In the genomic region with DNA sequence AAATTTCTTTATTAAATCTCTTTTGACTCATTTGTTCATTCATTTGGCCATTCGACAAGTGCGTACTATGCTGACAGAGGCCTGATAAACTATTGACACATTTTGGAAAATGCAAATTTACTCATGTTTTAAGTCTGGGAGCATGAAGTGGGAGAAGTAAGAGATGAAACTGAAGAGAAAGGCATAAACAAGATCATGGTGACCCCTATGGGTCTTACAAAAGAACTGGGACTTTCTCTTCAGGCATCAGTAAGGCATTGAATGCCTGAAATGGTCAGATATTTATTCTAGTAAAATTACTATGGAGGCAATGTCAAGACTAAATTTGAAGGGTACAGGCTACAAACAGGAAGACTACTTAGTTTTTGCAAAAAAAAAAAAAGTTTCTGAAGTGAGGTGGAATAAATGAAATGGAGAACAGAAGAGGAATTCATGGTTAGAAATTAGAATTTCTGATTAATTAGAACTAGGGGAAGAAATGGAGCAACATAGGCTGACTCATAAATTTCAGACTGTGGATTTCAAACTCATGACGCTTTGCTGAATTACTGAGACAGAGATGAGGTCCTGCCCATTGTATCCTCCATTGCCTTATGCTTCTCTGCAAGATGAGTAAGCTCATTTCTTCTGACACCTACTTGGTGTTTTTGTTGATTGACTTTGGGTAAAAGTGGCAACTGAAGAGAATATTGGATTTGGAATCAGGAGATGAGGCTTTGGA, we compare ENCODE assay signal across 1 cellular context.
TF ChIP-seq lines count a peak whose summit lies in the region.

No MANE protein-coding gene starts in this region.

TF ChIP-seq in HepG2, 621 proteins besides CTCF, POLR2A, EP300 and RAD21 (continued from another document and continues in another):
- no peak for TF ChIP-seq NR1H2 (CRISPR knock-in tag; IDR thresholded peaks at IDR 0.05; ENCODE audit: borderline replicate concordance, low read depth)
- TF ChIP-seq, protein P1, sequence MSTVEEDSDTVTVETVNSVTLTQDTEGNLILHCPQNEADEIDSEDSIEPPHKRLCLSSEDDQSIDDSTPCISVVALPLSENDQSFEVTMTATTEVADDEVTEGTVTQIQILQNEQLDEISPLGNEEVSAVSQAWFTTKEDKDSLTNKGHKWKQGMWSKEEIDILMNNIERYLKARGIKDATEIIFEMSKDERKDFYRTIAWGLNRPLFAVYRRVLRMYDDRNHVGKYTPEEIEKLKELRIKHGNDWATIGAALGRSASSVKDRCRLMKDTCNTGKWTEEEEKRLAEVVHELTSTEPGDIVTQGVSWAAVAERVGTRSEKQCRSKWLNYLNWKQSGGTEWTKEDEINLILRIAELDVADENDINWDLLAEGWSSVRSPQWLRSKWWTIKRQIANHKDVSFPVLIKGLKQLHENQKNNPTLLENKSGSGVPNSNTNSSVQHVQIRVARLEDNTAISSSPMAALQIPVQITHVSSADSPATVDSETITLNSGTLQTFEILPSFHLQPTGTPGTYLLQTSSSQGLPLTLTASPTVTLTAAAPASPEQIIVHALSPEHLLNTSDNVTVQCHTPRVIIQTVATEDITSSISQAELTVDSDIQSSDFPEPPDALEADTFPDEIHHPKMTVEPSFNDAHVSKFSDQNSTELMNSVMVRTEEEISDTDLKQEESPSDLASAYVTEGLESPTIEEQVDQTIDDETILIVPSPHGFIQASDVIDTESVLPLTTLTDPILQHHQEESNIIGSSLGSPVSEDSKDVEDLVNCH (CRISPR knock-in tag; IDR thresholded peaks at IDR 0.05) = no peak
- TF ChIP-seq KDM4B (CRISPR knock-in tag; IDR thresholded peaks at IDR 0.05) = no peak
- no peak for TF ChIP-seq ZBTB7B (CRISPR knock-in tag; IDR thresholded peaks at IDR 0.05)
- TF ChIP-seq TOPORS (CRISPR knock-in tag; IDR thresholded peaks at IDR 0.05) = no peak
- TF ChIP-seq, protein P2, sequence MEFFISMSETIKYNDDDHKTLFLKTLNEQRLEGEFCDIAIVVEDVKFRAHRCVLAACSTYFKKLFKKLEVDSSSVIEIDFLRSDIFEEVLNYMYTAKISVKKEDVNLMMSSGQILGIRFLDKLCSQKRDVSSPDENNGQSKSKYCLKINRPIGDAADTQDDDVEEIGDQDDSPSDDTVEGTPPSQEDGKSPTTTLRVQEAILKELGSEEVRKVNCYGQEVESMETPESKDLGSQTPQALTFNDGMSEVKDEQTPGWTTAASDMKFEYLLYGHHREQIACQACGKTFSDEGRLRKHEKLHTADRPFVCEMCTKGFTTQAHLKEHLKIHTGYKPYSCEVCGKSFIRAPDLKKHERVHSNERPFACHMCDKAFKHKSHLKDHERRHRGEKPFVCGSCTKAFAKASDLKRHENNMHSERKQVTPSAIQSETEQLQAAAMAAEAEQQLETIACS (CRISPR knock-in tag; IDR thresholded peaks at IDR 0.05) = no peak
- no peak for TF ChIP-seq RBM22 (optimal IDR thresholded peaks at IDR 0.05; ENCODE audit: low read length)
- TF ChIP-seq ZFY (CRISPR knock-in tag; IDR thresholded peaks at IDR 0.05) = no peak
- TF ChIP-seq, protein P3, sequence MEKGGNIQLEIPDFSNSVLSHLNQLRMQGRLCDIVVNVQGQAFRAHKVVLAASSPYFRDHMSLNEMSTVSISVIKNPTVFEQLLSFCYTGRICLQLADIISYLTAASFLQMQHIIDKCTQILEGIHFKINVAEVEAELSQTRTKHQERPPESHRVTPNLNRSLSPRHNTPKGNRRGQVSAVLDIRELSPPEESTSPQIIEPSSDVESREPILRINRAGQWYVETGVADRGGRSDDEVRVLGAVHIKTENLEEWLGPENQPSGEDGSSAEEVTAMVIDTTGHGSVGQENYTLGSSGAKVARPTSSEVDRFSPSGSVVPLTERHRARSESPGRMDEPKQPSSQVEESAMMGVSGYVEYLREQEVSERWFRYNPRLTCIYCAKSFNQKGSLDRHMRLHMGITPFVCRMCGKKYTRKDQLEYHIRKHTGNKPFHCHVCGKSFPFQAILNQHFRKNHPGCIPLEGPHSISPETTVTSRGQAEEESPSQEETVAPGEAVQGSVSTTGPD (CRISPR knock-in tag; IDR thresholded peaks at IDR 0.05) = no peak
- no peak for TF ChIP-seq JARID2 (CRISPR knock-in tag; IDR thresholded peaks at IDR 0.05; ENCODE audit: insufficient replicate concordance)
- TF ChIP-seq, protein P4, sequence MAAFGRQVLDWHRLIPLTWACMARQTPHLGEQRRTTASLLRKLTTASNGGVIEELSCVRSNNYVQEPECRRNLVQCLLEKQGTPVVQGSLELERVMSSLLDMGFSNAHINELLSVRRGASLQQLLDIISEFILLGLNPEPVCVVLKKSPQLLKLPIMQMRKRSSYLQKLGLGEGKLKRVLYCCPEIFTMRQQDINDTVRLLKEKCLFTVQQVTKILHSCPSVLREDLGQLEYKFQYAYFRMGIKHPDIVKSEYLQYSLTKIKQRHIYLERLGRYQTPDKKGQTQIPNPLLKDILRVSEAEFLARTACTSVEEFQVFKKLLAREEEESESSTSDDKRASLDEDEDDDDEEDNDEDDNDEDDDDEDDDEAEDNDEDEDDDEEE (CRISPR knock-in tag; IDR thresholded peaks at IDR 0.05) = no peak
- no peak for TF ChIP-seq ZNF83 (CRISPR knock-in tag; IDR thresholded peaks at IDR 0.05; ENCODE audit: borderline replicate concordance)
- no peak for TF ChIP-seq ZFP62 (CRISPR knock-in tag; IDR thresholded peaks at IDR 0.05)
- peak; percentile 18; the same call in 1 of the 2 replicates for TF ChIP-seq FOXA3 (CRISPR knock-in tag; IDR thresholded peaks at IDR 0.05)
- 0 out of 2 replicates have a peak, but pooled peaks have one; percentile 16 for TF ChIP-seq RXRB (CRISPR knock-in tag; IDR thresholded peaks at IDR 0.05; ENCODE audit: borderline replicate concordance)
- no peak for TF ChIP-seq FIP1L1 (IDR thresholded peaks at IDR 0.05; ENCODE audit: borderline replicate concordance, insufficient read depth, low read depth, low read length)
- TF ChIP-seq, protein P5, sequence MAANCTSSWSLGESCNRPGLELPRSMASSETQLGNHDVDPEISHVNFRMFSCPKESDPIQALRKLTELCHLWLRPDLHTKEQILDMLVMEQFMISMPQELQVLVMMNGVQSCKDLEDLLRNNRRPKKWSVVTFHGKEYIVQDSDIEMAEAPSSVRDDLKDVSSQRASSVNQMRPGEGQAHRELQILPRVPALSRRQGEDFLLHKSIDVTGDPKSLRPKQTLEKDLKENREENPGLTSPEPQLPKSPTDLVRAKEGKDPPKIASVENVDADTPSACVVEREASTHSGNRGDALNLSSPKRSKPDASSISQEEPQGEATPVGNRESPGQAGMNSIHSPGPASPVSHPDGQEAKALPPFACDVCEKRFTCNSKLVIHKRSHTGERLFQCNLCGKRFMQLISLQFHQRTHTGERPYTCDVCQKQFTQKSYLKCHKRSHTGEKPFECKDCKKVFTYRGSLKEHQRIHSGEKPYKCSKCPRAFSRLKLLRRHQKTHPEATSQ (CRISPR knock-in tag; IDR thresholded peaks at IDR 0.05; ENCODE audit: borderline replicate concordance) = no peak
- 0 out of 2 replicates have a peak, but pooled peaks have one; percentile 39 for TF ChIP-seq KAT8 (CRISPR knock-in tag; IDR thresholded peaks at IDR 0.05)
- no peak for TF ChIP-seq NAIF1 (CRISPR knock-in tag; IDR thresholded peaks at IDR 0.05; ENCODE audit: borderline replicate concordance)
- no peak for TF ChIP-seq SRSF4 (IDR thresholded peaks at IDR 0.05; ENCODE audit: low read depth, low read length, poor library complexity, severe bottlenecking)
- no peak for TF ChIP-seq ZNF644 (CRISPR knock-in tag; IDR thresholded peaks at IDR 0.05; ENCODE audit: low read depth)
- TF ChIP-seq, protein P6, sequence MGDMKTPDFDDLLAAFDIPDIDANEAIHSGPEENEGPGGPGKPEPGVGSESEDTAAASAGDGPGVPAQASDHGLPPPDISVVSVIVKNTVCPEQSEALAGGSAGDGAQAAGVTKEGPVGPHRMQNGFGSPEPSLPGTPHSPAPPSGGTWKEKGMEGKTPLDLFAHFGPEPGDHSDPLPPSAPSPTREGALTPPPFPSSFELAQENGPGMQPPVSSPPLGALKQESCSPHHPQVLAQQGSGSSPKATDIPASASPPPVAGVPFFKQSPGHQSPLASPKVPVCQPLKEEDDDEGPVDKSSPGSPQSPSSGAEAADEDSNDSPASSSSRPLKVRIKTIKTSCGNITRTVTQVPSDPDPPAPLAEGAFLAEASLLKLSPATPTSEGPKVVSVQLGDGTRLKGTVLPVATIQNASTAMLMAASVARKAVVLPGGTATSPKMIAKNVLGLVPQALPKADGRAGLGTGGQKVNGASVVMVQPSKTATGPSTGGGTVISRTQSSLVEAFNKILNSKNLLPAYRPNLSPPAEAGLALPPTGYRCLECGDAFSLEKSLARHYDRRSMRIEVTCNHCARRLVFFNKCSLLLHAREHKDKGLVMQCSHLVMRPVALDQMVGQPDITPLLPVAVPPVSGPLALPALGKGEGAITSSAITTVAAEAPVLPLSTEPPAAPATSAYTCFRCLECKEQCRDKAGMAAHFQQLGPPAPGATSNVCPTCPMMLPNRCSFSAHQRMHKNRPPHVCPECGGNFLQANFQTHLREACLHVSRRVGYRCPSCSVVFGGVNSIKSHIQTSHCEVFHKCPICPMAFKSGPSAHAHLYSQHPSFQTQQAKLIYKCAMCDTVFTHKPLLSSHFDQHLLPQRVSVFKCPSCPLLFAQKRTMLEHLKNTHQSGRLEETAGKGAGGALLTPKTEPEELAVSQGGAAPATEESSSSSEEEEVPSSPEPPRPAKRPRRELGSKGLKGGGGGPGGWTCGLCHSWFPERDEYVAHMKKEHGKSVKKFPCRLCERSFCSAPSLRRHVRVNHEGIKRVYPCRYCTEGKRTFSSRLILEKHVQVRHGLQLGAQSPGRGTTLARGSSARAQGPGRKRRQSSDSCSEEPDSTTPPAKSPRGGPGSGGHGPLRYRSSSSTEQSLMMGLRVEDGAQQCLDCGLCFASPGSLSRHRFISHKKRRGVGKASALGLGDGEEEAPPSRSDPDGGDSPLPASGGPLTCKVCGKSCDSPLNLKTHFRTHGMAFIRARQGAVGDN (CRISPR knock-in tag; IDR thresholded peaks at IDR 0.05) = no peak
- TF ChIP-seq ZNF232 (CRISPR knock-in tag; IDR thresholded peaks at IDR 0.05; ENCODE audit: borderline replicate concordance) = no peak
- TF ChIP-seq ZNF484 (CRISPR knock-in tag; IDR thresholded peaks at IDR 0.05; ENCODE audit: borderline replicate concordance, low read depth) = no peak
- no peak for TF ChIP-seq KLF11 (CRISPR knock-in tag; IDR thresholded peaks at IDR 0.05)
- no peak for TF ChIP-seq ZNF562 (CRISPR knock-in tag; IDR thresholded peaks at IDR 0.05; ENCODE audit: borderline replicate concordance)
- no peak for TF ChIP-seq ZNF10 (CRISPR knock-in tag; IDR thresholded peaks at IDR 0.05; ENCODE audit: borderline replicate concordance, low read depth)
- TF ChIP-seq THAP11 (CRISPR knock-in tag; IDR thresholded peaks at IDR 0.05) = 0 out of 2 replicates have a peak, but pooled peaks have one; percentile 47
- TF ChIP-seq ZSCAN20 (CRISPR knock-in tag; IDR thresholded peaks at IDR 0.05; ENCODE audit: borderline replicate concordance) = no peak
- TF ChIP-seq ZNF713 (CRISPR knock-in tag; IDR thresholded peaks at IDR 0.05) = no peak
- no peak for TF ChIP-seq MED1 (CRISPR knock-in tag; IDR thresholded peaks at IDR 0.05)
- no peak for TF ChIP-seq EZH2 (conservative IDR thresholded peaks at IDR 0.05; ENCODE audit: low read depth, low read length)
- no peak for TF ChIP-seq NFE2L2 (IDR thresholded peaks at IDR 0.05; ENCODE audit: low read length)
- TF ChIP-seq, protein P7, sequence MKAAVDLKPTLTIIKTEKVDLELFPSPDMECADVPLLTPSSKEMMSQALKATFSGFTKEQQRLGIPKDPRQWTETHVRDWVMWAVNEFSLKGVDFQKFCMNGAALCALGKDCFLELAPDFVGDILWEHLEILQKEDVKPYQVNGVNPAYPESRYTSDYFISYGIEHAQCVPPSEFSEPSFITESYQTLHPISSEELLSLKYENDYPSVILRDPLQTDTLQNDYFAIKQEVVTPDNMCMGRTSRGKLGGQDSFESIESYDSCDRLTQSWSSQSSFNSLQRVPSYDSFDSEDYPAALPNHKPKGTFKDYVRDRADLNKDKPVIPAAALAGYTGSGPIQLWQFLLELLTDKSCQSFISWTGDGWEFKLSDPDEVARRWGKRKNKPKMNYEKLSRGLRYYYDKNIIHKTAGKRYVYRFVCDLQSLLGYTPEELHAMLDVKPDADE (CRISPR knock-in tag; IDR thresholded peaks at IDR 0.05) = no peak
- TF ChIP-seq ZNF282 (IDR thresholded peaks at IDR 0.05; ENCODE audit: partially characterized antibody) = no peak
- TF ChIP-seq, protein P8, sequence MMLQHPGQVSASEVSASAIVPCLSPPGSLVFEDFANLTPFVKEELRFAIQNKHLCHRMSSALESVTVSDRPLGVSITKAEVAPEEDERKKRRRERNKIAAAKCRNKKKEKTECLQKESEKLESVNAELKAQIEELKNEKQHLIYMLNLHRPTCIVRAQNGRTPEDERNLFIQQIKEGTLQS (CRISPR knock-in tag; IDR thresholded peaks at IDR 0.05) = no peak
- TF ChIP-seq NFE2 (CRISPR knock-in tag; IDR thresholded peaks at IDR 0.05) = no peak
- TF ChIP-seq NFATC3 (CRISPR knock-in tag; IDR thresholded peaks at IDR 0.05) = no peak
- TF ChIP-seq POLR2G (IDR thresholded peaks at IDR 0.05; ENCODE audit: low read depth, low read length) = no peak
- TF ChIP-seq SAP130 (CRISPR knock-in tag; IDR thresholded peaks at IDR 0.05; ENCODE audit: low read depth) = peak; percentile 43; the same call in 1 of the 2 replicates
- TF ChIP-seq ARID2 (CRISPR knock-in tag; IDR thresholded peaks at IDR 0.05; ENCODE audit: borderline replicate concordance) = no peak
- TF ChIP-seq, protein P9, sequence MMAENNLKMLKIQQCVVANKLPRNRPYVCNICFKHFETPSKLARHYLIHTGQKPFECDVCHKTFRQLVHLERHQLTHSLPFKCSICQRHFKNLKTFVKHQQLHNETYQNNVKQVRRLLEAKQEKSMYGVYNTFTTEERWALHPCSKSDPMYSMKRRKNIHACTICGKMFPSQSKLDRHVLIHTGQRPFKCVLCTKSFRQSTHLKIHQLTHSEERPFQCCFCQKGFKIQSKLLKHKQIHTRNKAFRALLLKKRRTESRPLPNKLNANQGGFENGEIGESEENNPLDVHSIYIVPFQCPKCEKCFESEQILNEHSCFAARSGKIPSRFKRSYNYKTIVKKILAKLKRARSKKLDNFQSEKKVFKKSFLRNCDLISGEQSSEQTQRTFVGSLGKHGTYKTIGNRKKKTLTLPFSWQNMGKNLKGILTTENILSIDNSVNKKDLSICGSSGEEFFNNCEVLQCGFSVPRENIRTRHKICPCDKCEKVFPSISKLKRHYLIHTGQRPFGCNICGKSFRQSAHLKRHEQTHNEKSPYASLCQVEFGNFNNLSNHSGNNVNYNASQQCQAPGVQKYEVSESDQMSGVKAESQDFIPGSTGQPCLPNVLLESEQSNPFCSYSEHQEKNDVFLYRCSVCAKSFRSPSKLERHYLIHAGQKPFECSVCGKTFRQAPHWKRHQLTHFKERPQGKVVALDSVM (CRISPR knock-in tag; IDR thresholded peaks at IDR 0.05) = no peak
- 0 out of 2 replicates have a peak, but pooled peaks have one; percentile 24 for TF ChIP-seq HMG20A (CRISPR knock-in tag; IDR thresholded peaks at IDR 0.05; ENCODE audit: borderline replicate concordance)
- TF ChIP-seq, protein P10, sequence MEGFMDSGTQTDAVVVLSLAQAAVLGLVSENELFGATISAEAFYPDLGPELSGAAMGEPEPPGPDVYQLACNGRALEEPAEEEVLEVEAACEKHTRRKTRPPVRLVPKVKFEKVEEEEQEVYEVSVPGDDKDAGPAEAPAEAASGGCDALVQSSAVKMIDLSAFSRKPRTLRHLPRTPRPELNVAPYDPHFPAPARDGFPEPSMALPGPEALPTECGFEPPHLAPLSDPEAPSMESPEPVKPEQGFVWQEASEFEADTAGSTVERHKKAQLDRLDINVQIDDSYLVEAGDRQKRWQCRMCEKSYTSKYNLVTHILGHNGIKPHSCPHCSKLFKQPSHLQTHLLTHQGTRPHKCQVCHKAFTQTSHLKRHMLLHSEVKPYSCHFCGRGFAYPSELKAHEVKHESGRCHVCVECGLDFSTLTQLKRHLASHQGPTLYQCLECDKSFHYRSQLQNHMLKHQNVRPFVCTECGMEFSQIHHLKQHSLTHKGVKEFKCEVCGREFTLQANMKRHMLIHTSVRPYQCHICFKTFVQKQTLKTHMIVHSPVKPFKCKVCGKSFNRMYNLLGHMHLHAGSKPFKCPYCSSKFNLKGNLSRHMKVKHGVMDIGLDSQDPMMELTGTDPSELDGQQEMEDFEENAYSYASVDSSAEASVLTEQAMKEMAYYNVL (CRISPR knock-in tag; IDR thresholded peaks at IDR 0.05; ENCODE audit: borderline replicate concordance) = no peak
- TF ChIP-seq ZBTB21 (CRISPR knock-in tag; IDR thresholded peaks at IDR 0.05) = no peak
